8 cellular contexts compared by ENCODE assay signal in genomic region chr9:113657765-113658564, GRCh38.
DNase-seq lines count a peak whose midpoint lies in the region; ATAC-seq lines count a peak whose summit lies in the region.

No MANE protein-coding gene starts in this region.

- H3K27ac ChIP-seq in caudate nucleus (ENCODE audit: low read depth, low read length): no peak overlapping the region

- DNase-seq in ACHN (peak; percentile 75), NCI-H226 (peak; percentile 60), caudate nucleus (lab: John Stamatoyannopoulos, UW) (peak in 60 of 61 donors; percentile 11 to 86 (median 62)), kidney glomerular epithelial cell (lab: John Stamatoyannopoulos, UW) (peak; percentile 58)
- peak; percentile 36 to 74 (median 56) for DNase-seq in activated CD4-positive, CD25-positive, alpha-beta regulatory T cell (lab: John Stamatoyannopoulos, UW)
- peak; percentile 83 to 86 for DNase-seq in stimulated activated CD4-positive, alpha-beta T cell treated with anti-CD3 and anti-CD28 coated beads, Interleukin-2, amount 100 ng/mL, for 48 hours

- in situ Hi-C loops in ACHN (cut with HindIII; ENCODE audit: low pct_ligation_motif_present, low pct_unique_long_range_greater_than_20kb, low sequenced_read_pairs): no loop called here

- peak; percentile 66 for ATAC-seq in GM18517 (IDR thresholded peaks at IDR 0.05; ENCODE audit: unreplicated experiment)
- peak; percentile 74 for ATAC-seq in HG03135 (IDR thresholded peaks at IDR 0.05; ENCODE audit: unreplicated experiment)
